21 cellular contexts compared by ENCODE assay signal in the genomic region with DNA sequence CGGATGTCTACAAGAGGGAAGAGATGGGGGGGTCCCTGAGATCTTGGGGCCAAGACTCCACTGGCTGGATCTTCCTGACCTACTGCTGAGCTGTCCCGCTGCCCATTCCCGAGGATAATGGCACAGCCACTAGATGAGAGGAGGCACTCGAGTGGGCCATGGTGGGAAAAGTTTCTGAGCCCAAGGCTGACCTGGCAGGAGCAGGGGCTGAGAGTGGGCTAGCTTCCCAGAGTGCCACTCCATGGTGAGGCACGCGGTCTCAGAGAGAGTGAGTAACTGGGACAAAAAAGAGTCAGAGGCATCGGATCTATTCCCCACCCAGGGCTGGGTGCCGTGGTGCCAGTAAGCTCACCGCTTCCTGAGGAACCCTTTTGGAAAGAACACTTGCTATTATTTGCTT. TPM values are rescaled to one million over a fixed set of nuclear protein-coding genes. Genes with fewer than 3 reads are reported as not detected.
DNase-seq lines count a peak whose midpoint lies in the region; ATAC-seq, FAIRE-seq and TF ChIP-seq lines count a peak whose summit lies in the region.
"Had no signal": no experiment of that assay in that cellular context is flagged by ENCODE, and none has a peak within 500 bp of the region (broad histone marks: within the 10 kb centered on the region; RNA-seq: fewer than 3 reads in every experiment).

No MANE protein-coding gene starts in this region.

- peaks cover 21% of the 10 kb centered on the region for H3K4me1 Mint-ChIP-seq in astrocyte (ENCODE audit: low read depth, unreplicated experiment)
- peaks cover 10% of the 10 kb centered on the region for H3K4me1 Mint-ChIP-seq in nephron

- H2AFZ ChIP-seq in astrocyte (ENCODE audit: low read depth, low read length) = no peak overlapping the region

- H3K9me3 ChIP-seq in left ventricle myocardium inferior (replicated peaks) (peaks cover 5% of the 10 kb centered on the region), astrocyte (ENCODE audit: insufficient read depth, low read depth, low read length) (peaks cover 2% of the 10 kb centered on the region), uterus (no peaks in the 10 kb centered on the region), prostate gland (no peaks in the 10 kb centered on the region)
- H3K9me3 ChIP-seq: SJCRH30 had no signal

- ATAC-seq in Right ventricle myocardium inferior (no peak), GM21381 (IDR thresholded peaks at IDR 0.05; ENCODE audit: unreplicated experiment) (no peak)
- ATAC-seq: HCT116 had no signal

- H3K27me3 ChIP-seq in left ventricle myocardium inferior (ENCODE audit: low read depth) = no peaks in the 10 kb centered on the region
- H3K27me3 ChIP-seq in astrocyte (ENCODE audit: insufficient read depth, low read length) = peaks cover 26% of the 10 kb centered on the region
- no peaks in the 10 kb centered on the region for H3K27me3 ChIP-seq in uterus
- H3K27me3 ChIP-seq in prostate gland (replicated peaks; ENCODE audit: insufficient read depth) = no peaks in the 10 kb centered on the region
- H3K27me3 ChIP-seq: SJCRH30 had no signal

- TF ChIP-seq POLR2A in uterus (IDR thresholded peaks at IDR 0.05) = no peak
- no peak for TF ChIP-seq POLR2A in prostate gland (IDR thresholded peaks at IDR 0.05)

- peaks cover 18% of the 10 kb centered on the region for H3K36me3 ChIP-seq in left ventricle myocardium inferior
- no peaks in the 10 kb centered on the region for H3K36me3 ChIP-seq in astrocyte (ENCODE audit: insufficient read depth, low read length)
- H3K36me3 ChIP-seq in uterus = no peaks in the 10 kb centered on the region
- no peaks in the 10 kb centered on the region for H3K36me3 ChIP-seq in prostate gland
- H3K36me3 ChIP-seq: SJCRH30 had no signal

- H3K27ac ChIP-seq in left ventricle myocardium inferior (replicated peaks) (peak overlapping the region; percentile 71), astrocyte (ENCODE audit: low read depth, low read length) (no peak overlapping the region), uterus (peak overlapping the region; percentile 65 to 67), prostate gland (peak overlapping the region in 1 of 2 donors; percentile 15)

- H3K27me3 Mint-ChIP-seq in astrocyte (ENCODE audit: low read depth, unreplicated experiment) (peaks cover 22% of the 10 kb centered on the region), nephron (ENCODE audit: low read depth) (no peaks in the 10 kb centered on the region)

- no peaks in the 10 kb centered on the region for H3K79me2 ChIP-seq in astrocyte (ENCODE audit: insufficient read depth, low read length)

- no peak for FAIRE-seq in astrocyte (lab: Jason Lieb, UNC)
- FAIRE-seq: G401.6, GM12891, HTR-8/SVneo had no signal

- intact Hi-C loops in left ventricle myocardium inferior (cut with micrococcal nuclease) (loop anchor here (10.0 kb wide), 1 partner anchor 49 kb away; no protein-coding TSS in a partner anchor), Right ventricle myocardium inferior (cut with DNase I) (no loop called here), uterus (cut with DNase I; ENCODE audit: low total_unique reads) (no loop called here), prostate gland (cut with DNase I) (no loop called here)

- peaks cover 2% of the 10 kb centered on the region for H3K36me3 Mint-ChIP-seq in astrocyte (ENCODE audit: low read depth, unreplicated experiment)
- H3K36me3 Mint-ChIP-seq in nephron (ENCODE audit: low read depth) = peaks cover 52% of the 10 kb centered on the region

- H3K4me3 ChIP-seq in left ventricle myocardium inferior = no peak overlapping the region
- no peak overlapping the region for H3K4me3 ChIP-seq in astrocyte (ENCODE audit: insufficient read depth, low read depth, low read length)
- H3K4me3 ChIP-seq in uterus = no peak overlapping the region
- H3K4me3 ChIP-seq in prostate gland = no peak overlapping the region
- H3K4me3 ChIP-seq: SJCRH30 had no signal

- H3K9me3 Mint-ChIP-seq in astrocyte (ENCODE audit: unreplicated experiment) (peaks cover 5% of the 10 kb centered on the region), nephron (no peaks in the 10 kb centered on the region)

- 81% methylated on average over 9 of the region's 9 CpGs for WGBS in prostate gland

- DNase-seq in left ventricle myocardium inferior (no peak), Right ventricle myocardium inferior (ENCODE audit: missing footprints) (no peak), astrocyte (ENCODE audit: low read depth) (no peak), uterus (no peak), NCI-H187 treated with DMSO at 0.1 percent for 48 hours (lab: John Stamatoyannopoulos, UW) (no peak), prostate gland (ENCODE audit: low spot score) (no peak)
- DNase-seq: 8988T, COR-L47, KBM-7, MM.1S, NCI-H1105, NCI-H1930, NCI-H510A had no signal

- H3K27ac Mint-ChIP-seq in astrocyte (ENCODE audit: unreplicated experiment) (peak overlapping the region; percentile 48), nephron (peak overlapping the region; percentile 50 to 94 (median 59))

- H3K9ac ChIP-seq in astrocyte (ENCODE audit: low read length) = no peak overlapping the region

- no peak for TF ChIP-seq CTCF in left ventricle myocardium inferior (IDR thresholded peaks at IDR 0.05; ENCODE audit: borderline replicate concordance)
- no peak for TF ChIP-seq CTCF in astrocyte (IDR thresholded peaks at IDR 0.05; ENCODE audit: insufficient read depth, low read depth, low read length)
- no peak for TF ChIP-seq CTCF in nephron (IDR thresholded peaks at IDR 0.05; ENCODE audit: unreplicated experiment in 3 of 3)
- TF ChIP-seq CTCF in uterus (IDR thresholded peaks at IDR 0.05) = no peak
- TF ChIP-seq CTCF in prostate gland (IDR thresholded peaks at IDR 0.05) = no peak

- H3K4me1 ChIP-seq in left ventricle myocardium inferior = peaks cover 55% of the 10 kb centered on the region
- peaks cover 14% of the 10 kb centered on the region for H3K4me1 ChIP-seq in astrocyte (ENCODE audit: insufficient read depth, low read length)
- H3K4me1 ChIP-seq in uterus = peaks cover 3 to 11% of the 10 kb centered on the region in 2 donors
- H3K4me1 ChIP-seq in prostate gland (replicated peaks) = no peaks in the 10 kb centered on the region

- H3K4me3 Mint-ChIP-seq in astrocyte (ENCODE audit: unreplicated experiment) (no peak overlapping the region), nephron (no peak overlapping the region)

- no peak overlapping the region for H3K4me2 ChIP-seq in astrocyte (ENCODE audit: low read length)

- H4K20me1 ChIP-seq in astrocyte (ENCODE audit: insufficient read depth, low read length) = no peaks in the 10 kb centered on the region

RNA-seq across cellular contexts. Expression of gene SLC51B, which starts 10.9 kb away (rescaled TPM):
- total RNA-seq in left ventricle myocardium inferior (not detected), Right ventricle myocardium inferior (not detected), astrocyte (not detected in 2 replicates), uterus (not detected), prostate gland (under 1 TPM in 1 of 2 donors, not detected in 1; 0.68 TPM)
- total RNA-seq: RPMI7951 had no signal

RNA-seq across cellular contexts. Expression of gene RASL12, which starts 11.7 kb away (rescaled TPM):
- total RNA-seq in left ventricle myocardium inferior (12.9 TPM), Right ventricle myocardium inferior (23.3 TPM), astrocyte (0.32 and 0.36 TPM in 2 replicates), uterus (100 to 1,000 TPM in 1 of 4 donors, 10 to 100 TPM in 3; 65.3 to 116 (median 76.6) TPM), prostate gland (100 to 1,000 TPM in 1 of 2 donors, 10 to 100 TPM in 1; 56.3 to 124 TPM)
- total RNA-seq: SJCRH30 had no signal

RNA-seq across cellular contexts. Expression of gene KBTBD13, which starts 20.4 kb away (rescaled TPM):
- 5.2 TPM for total RNA-seq in left ventricle myocardium inferior
- total RNA-seq in Right ventricle myocardium inferior = 8.4 TPM
- not detected in 2 replicates for total RNA-seq in astrocyte
- total RNA-seq in uterus = 1 to 10 TPM in 1 of 4 donors, under 1 TPM in 1, not detected in 2; 0.21 to 1.3 TPM
- under 1 TPM in 1 of 2 donors, not detected in 1; 0.57 TPM for total RNA-seq in prostate gland
- total RNA-seq: RPMI7951 had no signal

RNA-seq across cellular contexts. Expression of gene MTFMT, which starts 26.7 kb away (rescaled TPM):
- total RNA-seq in left ventricle myocardium inferior (18.6 TPM), Right ventricle myocardium inferior (18.7 TPM), astrocyte (12.3 and 13.5 TPM in 2 replicates), uterus (10 to 100 TPM; 11.5 to 30.1 (median 21.0) TPM), prostate gland (10 to 100 TPM; 31.0 to 37.9 TPM)

RNA-seq across cellular contexts. Expression of gene UBAP1L, which starts 58.9 kb away (rescaled TPM):
- total RNA-seq in left ventricle myocardium inferior = 1.8 TPM
- 1.5 TPM for total RNA-seq in Right ventricle myocardium inferior
- 1.8 and 1.9 TPM in 2 replicates for total RNA-seq in astrocyte
- total RNA-seq in uterus = 10 to 100 TPM in 1 of 4 donors, 1 to 10 TPM in 2, under 1 TPM in 1; 0.77 to 16.0 (median 3.8) TPM
- 1 to 10 TPM; 1.9 to 8.5 TPM for total RNA-seq in prostate gland

Comparison
In these comparisons a context has a peak if more than half of its experiments do, and no peak if none do; other contexts are left out.
1. RNA of gene RASL12, which starts 11.7 kb away (total RNA-seq): 56.3 to 124 TPM in prostate gland, 65.3 to 116 TPM in uterus, 23.3 TPM in Right ventricle myocardium inferior (single experiment) and 12.9 TPM in left ventricle myocardium inferior (single experiment); 0.32 to 0.36 TPM in astrocyte; every median in the first group is over 10 times any median in the second.